9 cellular contexts compared by ENCODE assay signal in genomic region chr9:21031818-21032203, GRCh38. TPM values are rescaled to one million over a fixed set of nuclear protein-coding genes. Genes with fewer than 3 reads are reported as not detected.
DNase-seq lines count a peak whose midpoint lies in the region; ATAC-seq and TF ChIP-seq lines count a peak whose summit lies in the region.
"Had no signal": no experiment of that assay in that cellular context is flagged by ENCODE, and none has a peak within 500 bp of the region (broad histone marks: within the 10 kb centered on the region; RNA-seq: fewer than 3 reads in every experiment).

No MANE protein-coding gene starts in this region.

- TF ChIP-seq POLR2A in thyroid gland (IDR thresholded peaks at IDR 0.05) = no peak

- WGBS in thyroid gland, 2 donors = 83 to 91% methylated on average over 17 to 19 of the region's 19 CpGs

- H3K27ac Mint-ChIP-seq in activated CD8-positive, alpha-beta memory T cell treated with anti-CD3 and anti-CD28 coated beads, Interleukin-2, amount 10 ng/mL, durations not matched to agents 7 days and 5 days = peak overlapping the region; percentile 87

- CTCF ChIA-PET in activated CD8-positive, alpha-beta memory T cell treated with anti-CD3 and anti-CD28 coated beads, Interleukin-2, amount 10 ng/mL, durations not matched to agents 7 days and 5 days (lab: Charles Lee) = interaction anchor here (0.6 to 1.3 kb wide), 6 partner anchors 8 to 410 kb away, joined by 3 to 5 read pairs (median 3); partner anchors contain the start of gene MLLT3

- H3K27ac ChIP-seq in brain microvascular endothelial cell = no peak overlapping the region
- H3K27ac ChIP-seq in lower lobe of right lung = peak overlapping the region; percentile 88
- H3K27ac ChIP-seq in thyroid gland = peak overlapping the region; percentile 78 to 94 (median 83)

- peaks cover 18% of the 10 kb centered on the region for H3K36me3 Mint-ChIP-seq in activated CD8-positive, alpha-beta memory T cell treated with anti-CD3 and anti-CD28 coated beads, Interleukin-2, amount 10 ng/mL, durations not matched to agents 7 days and 5 days

- no peaks in the 10 kb centered on the region for H3K27me3 Mint-ChIP-seq in activated CD8-positive, alpha-beta memory T cell treated with anti-CD3 and anti-CD28 coated beads, Interleukin-2, amount 10 ng/mL, durations not matched to agents 7 days and 5 days

- no peak for TF ChIP-seq CTCF in brain microvascular endothelial cell (IDR thresholded peaks at IDR 0.05; ENCODE audit: low read depth, low read length, missing control alignments)
- no peak for TF ChIP-seq CTCF in lower lobe of right lung (IDR thresholded peaks at IDR 0.05)
- no peak for TF ChIP-seq CTCF in thyroid gland (IDR thresholded peaks at IDR 0.05)

- H3K4me1 ChIP-seq in lower lobe of right lung = peaks cover 22% of the 10 kb centered on the region
- peaks cover 3 to 6% of the 10 kb centered on the region in 2 donors for H3K4me1 ChIP-seq in thyroid gland

- no peak overlapping the region for H3K4me3 Mint-ChIP-seq in activated CD8-positive, alpha-beta memory T cell treated with anti-CD3 and anti-CD28 coated beads, Interleukin-2, amount 10 ng/mL, durations not matched to agents 7 days and 5 days

- H3K9me3 ChIP-seq in lower lobe of right lung = no peaks in the 10 kb centered on the region
- no peaks in the 10 kb centered on the region for H3K9me3 ChIP-seq in thyroid gland

- H3K36me3 ChIP-seq in brain microvascular endothelial cell (replicated peaks) = no peaks in the 10 kb centered on the region
- H3K36me3 ChIP-seq in lower lobe of right lung = no peaks in the 10 kb centered on the region
- no peaks in the 10 kb centered on the region for H3K36me3 ChIP-seq in thyroid gland

- peaks cover 22% of the 10 kb centered on the region for H3K4me1 Mint-ChIP-seq in activated CD8-positive, alpha-beta memory T cell treated with anti-CD3 and anti-CD28 coated beads, Interleukin-2, amount 10 ng/mL, durations not matched to agents 7 days and 5 days

- in situ Hi-C loops in brain microvascular endothelial cell (cut with HindIII; ENCODE audit: low pct_ligation_motif_present, low sequenced_read_pairs) = no loop called here

- no peak for DNase-seq in activated CD8-positive, alpha-beta memory T cell treated with anti-CD3 and anti-CD28 coated beads, Interleukin-2, amount 10 ng/mL, durations not matched to agents 7 days and 5 days
- no peak for DNase-seq in activated CD8-positive, alpha-beta memory T cell treated with anti-CD3 and anti-CD28 coated beads, Interleukin-2, amount 50 U/mL, for 4 hours
- no peak for DNase-seq in brain microvascular endothelial cell
- no peak for DNase-seq in lower lobe of right lung
- no peak for DNase-seq in thyroid gland
- no peak for DNase-seq in kidney tubule cell (ENCODE audit: low spot score)
- DNase-seq in pons (ENCODE audit: low spot score) = no peak
- no peak for DNase-seq in dermis blood vessel endothelial cell
- DNase-seq: NCI-H1930 had no signal

- intact Hi-C loops in lower lobe of right lung (cut with DNase I) (no loop called here), thyroid gland (cut with DNase I) (no loop called here)

- H3K4me3 ChIP-seq in brain microvascular endothelial cell (ENCODE audit: low read depth, low read length) (peak overlapping the region; percentile 63), lower lobe of right lung (peak overlapping the region; percentile 72), thyroid gland (replicated peaks in 1 of 3) (peak overlapping the region in 2 of 3 donors; percentile 14 to 32)

- H3K27me3 ChIP-seq in brain microvascular endothelial cell (replicated peaks) (no peaks in the 10 kb centered on the region), lower lobe of right lung (ENCODE audit: low read depth) (no peaks in the 10 kb centered on the region), thyroid gland (no peaks in the 10 kb centered on the region)

- no peak for ATAC-seq in activated CD8-positive, alpha-beta memory T cell treated with anti-CD3 and anti-CD28 coated beads, Interleukin-2, amount 10 ng/mL, durations not matched to agents 7 days and 5 days
- ATAC-seq in lower lobe of right lung = no peak

- no peaks in the 10 kb centered on the region for H3K9me3 Mint-ChIP-seq in activated CD8-positive, alpha-beta memory T cell treated with anti-CD3 and anti-CD28 coated beads, Interleukin-2, amount 10 ng/mL, durations not matched to agents 7 days and 5 days (ENCODE audit: low read depth)

RNA-seq across cellular contexts. Expression of gene HACD4, which starts 0.4 kb away (rescaled TPM):
- 10 to 100 TPM; 10.1 to 12.9 TPM for total RNA-seq in activated CD8-positive, alpha-beta memory T cell treated with anti-CD3 and anti-CD28 coated beads, Interleukin-2, amount 10 ng/mL, durations not matched to agents 7 days and 5 days
- total RNA-seq in lower lobe of right lung = 13.5 TPM
- 1 to 10 TPM; 1.8 to 4.8 (median 3.3) TPM for total RNA-seq in thyroid gland
- total RNA-seq in dermis blood vessel endothelial cell = 0.51 and 0.56 TPM in 2 replicates

RNA-seq across cellular contexts. Expression of gene IFNB1, which starts 45.9 kb away (rescaled TPM):
- 1 to 10 TPM; 1.1 to 1.2 TPM for total RNA-seq in activated CD8-positive, alpha-beta memory T cell treated with anti-CD3 and anti-CD28 coated beads, Interleukin-2, amount 10 ng/mL, durations not matched to agents 7 days and 5 days
- total RNA-seq in lower lobe of right lung (not detected), thyroid gland (not detected), dermis blood vessel endothelial cell (not detected in 2 replicates)
